In the genomic region with DNA sequence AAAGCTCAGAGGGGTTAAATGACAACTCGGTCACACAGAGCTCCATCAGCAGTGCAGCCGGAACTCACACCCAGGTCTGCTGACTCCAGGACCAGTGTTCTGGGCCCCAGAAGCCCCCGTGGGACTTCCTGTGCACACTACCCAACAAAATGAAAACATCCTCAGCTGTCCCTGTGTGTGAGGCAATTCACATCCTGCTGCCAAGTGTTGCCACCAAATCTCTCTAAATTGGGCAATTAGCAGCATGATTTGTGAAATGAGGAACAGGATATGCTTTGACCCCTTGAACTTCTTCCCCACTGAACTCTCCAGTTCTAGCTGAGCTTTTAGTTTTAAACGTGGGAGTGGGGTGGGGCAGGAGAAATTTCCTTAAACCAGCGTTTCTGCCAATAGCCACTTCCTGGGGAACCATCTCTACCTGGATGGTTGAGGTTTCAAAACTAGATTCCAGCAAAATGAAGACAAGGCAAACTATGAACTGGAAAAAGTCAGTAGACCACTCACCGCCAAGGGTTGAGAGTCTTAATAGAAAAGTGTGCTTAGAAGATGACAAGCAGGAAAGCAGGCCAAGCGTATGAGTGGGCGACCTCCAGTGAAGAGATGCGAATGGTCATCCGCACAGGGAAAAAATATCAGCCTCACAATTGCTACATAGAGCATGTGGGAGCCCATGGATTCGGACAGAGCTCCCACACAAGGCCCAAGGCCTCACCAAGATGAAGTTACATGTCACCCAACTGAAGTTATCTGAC, we compare ENCODE assay signal across 9 cellular contexts. TPM values are rescaled to one million over a fixed set of nuclear protein-coding genes. Genes with fewer than 3 reads are reported as not detected.
DNase-seq lines count a peak whose midpoint lies in the region; ATAC-seq and TF ChIP-seq lines count a peak whose summit lies in the region.
"Had no signal": no experiment of that assay in that cellular context is flagged by ENCODE, and none has a peak within 500 bp of the region (broad histone marks: within the 10 kb centered on the region; RNA-seq: fewer than 3 reads in every experiment).

No MANE protein-coding gene starts in this region.

- no peaks in the 10 kb centered on the region for H3K4me1 ChIP-seq in body of pancreas
- H3K4me1 ChIP-seq in stomach = peaks cover 0 to 30% (median 7%) of the 10 kb centered on the region in 4 donors

- no peak for TF ChIP-seq POLR2A in body of pancreas (IDR thresholded peaks at IDR 0.05)
- TF ChIP-seq POLR2A in stomach (IDR thresholded peaks at IDR 0.05) = no peak

- DNase-seq in MV-4-11 (lab: John Stamatoyannopoulos, UW) (peak; percentile 92), body of pancreas (peak in 3 of 4 donors; percentile 37 to 78 (median 41)), left lobe of liver (ENCODE audit: low spot score) (peak; percentile 73), stomach (peak; percentile 34), brain microvascular endothelial cell (no peak)
- no peak for DNase-seq in activated naive CD4-positive, alpha-beta T cell treated with anti-CD3 and anti-CD28 coated beads, Interleukin-2, amount 50 U/mL, for 16 hours
- DNase-seq: NCI-H2171 treated with DMSO at 0.1 percent for 48 hours had no signal

- 65 to 72% methylated on average over 8 to 11 of the region's 11 CpGs for WGBS in body of pancreas, 2 donors
- WGBS in stomach, 5 donors = 73 to 82% (median 78%) methylated on average over 8 to 11 of the region's 11 CpGs

- peak; percentile 46 for ATAC-seq in body of pancreas
- ATAC-seq in left lobe of liver = peak; percentile 80
- no peak for ATAC-seq in GM18861 (IDR thresholded peaks at IDR 0.05; ENCODE audit: unreplicated experiment)
- no peak for ATAC-seq in GM19463 (IDR thresholded peaks at IDR 0.05; ENCODE audit: unreplicated experiment)

- peak overlapping the region in 2 of 4 donors; percentile 19 to 56 for H3K27ac ChIP-seq in body of pancreas
- H3K27ac ChIP-seq in stomach = peak overlapping the region in 3 of 5 donors; percentile 57 to 76 (median 74)
- no peak overlapping the region for H3K27ac ChIP-seq in brain microvascular endothelial cell

- H3K9me3 ChIP-seq in body of pancreas (no peaks in the 10 kb centered on the region), stomach (peaks cover 0 to 8% (median under 1%) of the 10 kb centered on the region in 4 donors)

- TF ChIP-seq EP300 in stomach (IDR thresholded peaks at IDR 0.05) = no peak

- intact Hi-C loops in body of pancreas (cut with DNase I) (no loop called here), stomach (cut with DNase I; ENCODE audit: low total_unique reads) (no loop called here)

- H3K4me3 ChIP-seq in body of pancreas (no peak overlapping the region), stomach (no peak overlapping the region), brain microvascular endothelial cell (ENCODE audit: low read depth, low read length) (no peak overlapping the region)

- in situ Hi-C loops in brain microvascular endothelial cell (cut with HindIII; ENCODE audit: low pct_ligation_motif_present, low sequenced_read_pairs) = no loop called here

- H3K27me3 ChIP-seq in body of pancreas (no peaks in the 10 kb centered on the region), stomach (no peaks in the 10 kb centered on the region), brain microvascular endothelial cell (replicated peaks) (no peaks in the 10 kb centered on the region)

- no peaks in the 10 kb centered on the region for H3K36me3 ChIP-seq in body of pancreas (replicated peaks in 1 of 2; ENCODE audit: insufficient read depth in 1 of 2, low read depth in 2 of 2)
- H3K36me3 ChIP-seq in stomach = no peaks in the 10 kb centered on the region
- H3K36me3 ChIP-seq in brain microvascular endothelial cell (replicated peaks) = no peaks in the 10 kb centered on the region

- TF ChIP-seq CTCF in body of pancreas (IDR thresholded peaks at IDR 0.05) (no peak), stomach (IDR thresholded peaks at IDR 0.05) (no peak), brain microvascular endothelial cell (IDR thresholded peaks at IDR 0.05; ENCODE audit: low read depth, low read length, missing control alignments) (no peak)

RNA-seq across cellular contexts. Expression of gene CHST15, which starts 51.9 kb away (rescaled TPM):
- total RNA-seq in body of pancreas (10 to 100 TPM; 18.5 to 21.5 TPM), left lobe of liver (12.8 TPM), stomach (10 to 100 TPM in 4 of 5 donors, 1 to 10 TPM in 1; 2.6 to 30.4 (median 22.8) TPM)
- polyA plus RNA-seq in stomach = 1 to 10 TPM; 5.2 to 7.3 (median 5.7) TPM

Comparison
In these comparisons a context has a peak if more than half of its experiments do, and no peak if none do; other contexts are left out.
1. DNase-seq: peak in MV-4-11 (single experiment), body of pancreas (3 of 4), left lobe of liver (single experiment) and stomach (single experiment); none in activated naive CD4-positive, alpha-beta T cell treated with anti-CD3 and anti-CD28 coated beads, Interleukin-2, amount 50 U/mL, for 16 hours (single experiment) and brain microvascular endothelial cell (single experiment).
2. ATAC-seq: peak in body of pancreas (single experiment) and left lobe of liver (single experiment); none in GM18861 (single experiment) and GM19463 (single experiment).